In genomic region chr15:35583863-35584528, GRCh38 we compare ENCODE assay signal across 21 cellular contexts. TPM values are rescaled to one million over a fixed set of nuclear protein-coding genes. Genes with fewer than 3 reads are reported as not detected.
DNase-seq lines count a peak whose midpoint lies in the region; TF ChIP-seq lines count a peak whose summit lies in the region.
"Had no signal": no experiment of that assay in that cellular context is flagged by ENCODE, and none has a peak within 500 bp of the region (broad histone marks: within the 10 kb centered on the region; RNA-seq: fewer than 3 reads in every experiment).

No MANE protein-coding gene starts in this region.

- H3K4me3 ChIP-seq in astrocyte of the spinal cord (ENCODE audit: low read depth, low read length) = no peak overlapping the region
- no peak overlapping the region for H3K4me3 ChIP-seq in cardiac muscle cell
- H3K4me3 ChIP-seq: BLaER1 treated with 17β-estradiol and CSF1 and Interleukin-3, amounts not matched to agents 10 nM and 100 nM; pancreas had no signal

- TF ChIP-seq CTCF in astrocyte of the spinal cord (IDR thresholded peaks at IDR 0.05; ENCODE audit: low read depth, low read length) (no peak), cardiac muscle cell (IDR thresholded peaks at IDR 0.05; ENCODE audit: low read depth, low read length) (no peak)

- in situ Hi-C loops in astrocyte of the spinal cord (cut with HindIII; ENCODE audit: low sequenced_read_pairs) = no loop called here

- H3K27ac ChIP-seq in cardiac muscle cell = peak overlapping the region; percentile 83
- H3K27ac ChIP-seq: BLaER1 treated with 17β-estradiol and CSF1 and Interleukin-3, amounts not matched to agents 10 nM and 100 nM; pancreas had no signal

- peak; percentile 5 for DNase-seq in AG08395 (ENCODE audit: low spot score)
- DNase-seq in astrocyte of the spinal cord (ENCODE audit: low read depth, low spot score) = peak; percentile 19
- DNase-seq in cardiac muscle cell (ENCODE audit: low read depth in 1 of 2, low spot score in 1 of 2) = peak; percentile 59 to 68
- DNase-seq in myocyte (ENCODE audit: low read depth) = peak; percentile 30
- DNase-seq in MV-4-11 (lab: John Stamatoyannopoulos, UW) = no peak
- DNase-seq in DMS53 (lab: John Stamatoyannopoulos, UW) = no peak
- no peak for DNase-seq in activated CD8-positive, alpha-beta memory T cell treated with anti-CD3 and anti-CD28 coated beads, Interleukin-2, amount 50 U/mL, for 48 hours
- DNase-seq in NCI-H526 (lab: John Stamatoyannopoulos, UW) = no peak
- DNase-seq: activated CD4-positive, alpha-beta memory T cell treated with anti-CD3 and anti-CD28 coated beads, Interleukin-2, amount 10 ng/mL, durations not matched to agents 7 days and 5 days; amniotic stem cell; cerebellar nuclear complex; hypothalamus; islet precursor cell; mammary epithelial cell; naive thymus-derived CD8-positive, alpha-beta T cell; NCI-H1417 treated with DMSO at 0.1 percent for 48 hours; NCI-H526 treated with DMSO at 0.1 percent for 48 hours; pancreas; stimulated activated CD4-positive, alpha-beta T cell treated with anti-CD3 and anti-CD28 coated beads, Interleukin-1b, Interleukin-23, amount 100 ng/mL, for 48 hours; stimulated activated naive B cell treated with anti-CD40 and anti-IgM and Interleukin-4, amounts not matched to agents 10 μg/mL and 1 μg/mL and 100 μg/mL, for 72 hours had no signal

- H3K27me3 ChIP-seq in cardiac muscle cell = no peaks in the 10 kb centered on the region
- H3K27me3 ChIP-seq: BLaER1 treated with 17β-estradiol and CSF1 and Interleukin-3, amounts not matched to agents 10 nM and 100 nM; pancreas had no signal

- no peaks in the 10 kb centered on the region for H3K36me3 ChIP-seq in cardiac muscle cell
- H3K36me3 ChIP-seq: BLaER1 treated with 17β-estradiol and CSF1 and Interleukin-3, amounts not matched to agents 10 nM and 100 nM; pancreas had no signal

- H3K9me3 ChIP-seq in cardiac muscle cell (ENCODE audit: low read depth) = no peaks in the 10 kb centered on the region
- H3K9me3 ChIP-seq: BLaER1 treated with 17β-estradiol and CSF1 and Interleukin-3, amounts not matched to agents 10 nM and 100 nM; pancreas had no signal

- peaks cover 21% of the 10 kb centered on the region for H3K4me1 ChIP-seq in cardiac muscle cell (ENCODE audit: low read depth)
- H3K4me1 ChIP-seq: BLaER1 treated with 17β-estradiol and CSF1 and Interleukin-3, amounts not matched to agents 10 nM and 100 nM; pancreas had no signal

RNA-seq across cellular contexts. Expression of gene DPH6, which starts 38.0 kb away (rescaled TPM):
- total RNA-seq in cardiac muscle cell (3.7 and 7.8 TPM in 2 replicates), myocyte (10.9 and 14.9 TPM in 2 replicates)
- polyA plus RNA-seq in cardiac muscle cell = 9.8 and 18.5 TPM in 2 replicates
- 8.5 TPM for polyA plus RNA-seq in myocyte (2012)

Comparison
In these comparisons a context has a peak if more than half of its experiments do, and no peak if none do; other contexts are left out.
1. DNase-seq: peak in AG08395 (single experiment), astrocyte of the spinal cord (single experiment), cardiac muscle cell (2 of 2) and myocyte (single experiment); none in MV-4-11 (single experiment), DMS53 (single experiment), activated CD8-positive, alpha-beta memory T cell treated with anti-CD3 and anti-CD28 coated beads, Interleukin-2, amount 50 U/mL, for 48 hours (single experiment) and NCI-H526 (0 of 2).